Comparison of ENCODE assay signal across 8 cellular contexts in the genomic region with DNA sequence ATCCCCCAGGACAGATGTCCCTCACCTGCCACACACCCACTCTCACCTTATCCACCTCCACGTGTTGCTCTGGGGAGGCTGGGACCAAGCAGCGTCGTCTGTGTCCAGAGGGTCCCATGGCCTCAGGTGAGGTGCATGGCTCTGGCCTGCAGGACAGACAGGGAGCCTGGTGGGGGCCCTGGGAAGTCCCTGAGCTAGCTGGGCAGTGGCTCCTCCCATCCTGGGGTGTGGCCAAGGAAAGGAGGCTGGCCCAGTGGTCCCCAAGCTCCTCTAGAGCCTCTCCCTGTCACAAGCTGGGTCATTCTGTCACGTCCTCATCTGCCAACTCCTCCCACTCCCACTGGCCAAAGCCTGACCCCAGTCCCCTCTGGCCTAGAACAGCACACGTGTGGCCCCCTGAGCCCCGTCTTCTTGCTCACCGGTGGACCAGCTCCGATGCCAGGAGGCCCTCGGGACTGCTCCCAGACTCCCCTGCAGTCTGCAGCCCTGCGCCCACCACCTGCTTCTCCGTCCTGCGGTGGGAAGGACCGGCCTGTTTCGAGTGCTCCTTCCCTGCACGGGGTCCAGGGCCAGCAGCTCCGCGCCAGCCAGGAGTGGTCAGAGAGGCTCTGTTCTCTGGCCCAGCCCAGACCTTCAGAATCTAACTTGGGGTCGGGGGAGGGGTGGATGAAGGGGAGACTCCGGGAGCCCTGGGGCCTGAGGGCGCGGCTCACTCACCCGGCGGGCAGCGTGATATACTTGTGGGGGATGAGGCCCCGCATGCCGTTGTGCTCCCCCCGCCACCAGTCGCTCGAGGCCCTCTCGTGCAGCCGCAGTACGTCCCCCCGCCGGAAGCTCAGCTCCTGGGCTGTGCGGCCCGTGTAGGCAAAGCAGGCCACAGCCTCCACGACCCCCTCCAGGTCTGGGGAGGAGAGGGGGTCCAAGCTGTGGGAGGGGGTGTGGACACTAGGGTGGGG. TPM values are rescaled to one million over a fixed set of nuclear protein-coding genes. Genes with fewer than 3 reads are reported as not detected.
DNase-seq lines count a peak whose midpoint lies in the region; ATAC-seq and TF ChIP-seq lines count a peak whose summit lies in the region.
"Had no signal": no experiment of that assay in that cellular context is flagged by ENCODE, and none has a peak within 500 bp of the region (broad histone marks: within the 10 kb centered on the region; RNA-seq: fewer than 3 reads in every experiment).

No MANE protein-coding gene starts in this region.

- DNase-seq in activated CD4-positive, alpha-beta T cell treated with anti-CD3 and anti-CD28 coated beads, Interleukin-2, amount 50 U/mL, for 48 hours, result peak; percentile 29
- no peak for DNase-seq in activated CD4-positive, alpha-beta T cell treated with anti-CD3 and anti-CD28 coated beads, Interleukin-2, amount 10 ng/mL, durations not matched to agents 7 days and 5 days
- DNase-seq in NCI-H82 (lab: John Stamatoyannopoulos, UW) (peak; percentile 70), nephron progenitor cell (peak; percentile 68), pons (ENCODE audit: low spot score) (no peak)
- DNase-seq: gastrocnemius medialis, mammary epithelial cell had no signal

- POLR2A ChIA-PET in activated CD4-positive, alpha-beta T cell treated with anti-CD3 and anti-CD28 coated beads, Interleukin-2, amount 10 ng/mL, durations not matched to agents 7 days and 5 days (lab: Charles Lee), result no interaction called here

- H3K27me3 Mint-ChIP-seq in activated CD4-positive, alpha-beta T cell treated with anti-CD3 and anti-CD28 coated beads, Interleukin-2, amount 10 ng/mL, durations not matched to agents 7 days and 5 days, result no peaks in the 10 kb centered on the region
- H3K27me3 Mint-ChIP-seq in nephron progenitor cell (ENCODE audit: low read depth, poor library complexity), result no peaks in the 10 kb centered on the region

- no peak overlapping the region for H3K4me3 Mint-ChIP-seq in activated CD4-positive, alpha-beta T cell treated with anti-CD3 and anti-CD28 coated beads, Interleukin-2, amount 10 ng/mL, durations not matched to agents 7 days and 5 days
- no peak overlapping the region for H3K4me3 Mint-ChIP-seq in nephron progenitor cell

- H3K4me1 Mint-ChIP-seq in activated CD4-positive, alpha-beta T cell treated with anti-CD3 and anti-CD28 coated beads, Interleukin-2, amount 10 ng/mL, durations not matched to agents 7 days and 5 days, result peaks cover 9% of the 10 kb centered on the region
- H3K4me1 Mint-ChIP-seq in nephron progenitor cell, result peaks cover 12% of the 10 kb centered on the region

- peaks cover 9% of the 10 kb centered on the region for H3K36me3 Mint-ChIP-seq in activated CD4-positive, alpha-beta T cell treated with anti-CD3 and anti-CD28 coated beads, Interleukin-2, amount 10 ng/mL, durations not matched to agents 7 days and 5 days (ENCODE audit: low read depth)
- no peaks in the 10 kb centered on the region for H3K36me3 Mint-ChIP-seq in nephron progenitor cell (ENCODE audit: low read depth)

- H3K9me3 Mint-ChIP-seq in activated CD4-positive, alpha-beta T cell treated with anti-CD3 and anti-CD28 coated beads, Interleukin-2, amount 10 ng/mL, durations not matched to agents 7 days and 5 days, result no peaks in the 10 kb centered on the region
- peaks cover 37% of the 10 kb centered on the region for H3K9me3 Mint-ChIP-seq in nephron progenitor cell

- no peak for TF ChIP-seq CTCF in nephron progenitor cell (IDR thresholded peaks at IDR 0.05)

- CTCF ChIA-PET in activated CD4-positive, alpha-beta T cell treated with anti-CD3 and anti-CD28 coated beads, Interleukin-2, amount 10 ng/mL, durations not matched to agents 7 days and 5 days (lab: Charles Lee), result interaction anchor here (0.7 to 5.4 kb wide), 2 partner anchors 15 to 214 kb away, joined by 3 to 44 read pairs; a partner anchor contains a TSS

- no peak overlapping the region for H3K27ac Mint-ChIP-seq in activated CD4-positive, alpha-beta T cell treated with anti-CD3 and anti-CD28 coated beads, Interleukin-2, amount 10 ng/mL, durations not matched to agents 7 days and 5 days
- H3K27ac Mint-ChIP-seq in nephron progenitor cell, result no peak overlapping the region

- ATAC-seq in HG03095 (IDR thresholded peaks at IDR 0.05; ENCODE audit: unreplicated experiment), result no peak
- ATAC-seq: gastrocnemius medialis had no signal

RNA-seq across cellular contexts. Expression of a gene that starts 4.8 kb away (rescaled TPM):
- not detected for total RNA-seq in activated CD4-positive, alpha-beta T cell treated with anti-CD3 and anti-CD28 coated beads, Interleukin-2, amount 10 ng/mL, durations not matched to agents 7 days and 5 days
- total RNA-seq: mammary epithelial cell had no signal

RNA-seq across cellular contexts. Expression of a gene that starts 16.8 kb away (rescaled TPM):
- total RNA-seq in activated CD4-positive, alpha-beta T cell treated with anti-CD3 and anti-CD28 coated beads, Interleukin-2, amount 10 ng/mL, durations not matched to agents 7 days and 5 days, result 100 to 1,000 TPM; 303 to 334 TPM

RNA-seq across cellular contexts. Expression of a gene that starts 23.3 kb away (rescaled TPM):
- 1 to 10 TPM; 1.9 to 2.1 TPM for total RNA-seq in activated CD4-positive, alpha-beta T cell treated with anti-CD3 and anti-CD28 coated beads, Interleukin-2, amount 10 ng/mL, durations not matched to agents 7 days and 5 days

RNA-seq across cellular contexts. Expression of a gene that starts 25.5 kb away (rescaled TPM):
- 10 to 100 TPM; 72.9 to 83.2 TPM for total RNA-seq in activated CD4-positive, alpha-beta T cell treated with anti-CD3 and anti-CD28 coated beads, Interleukin-2, amount 10 ng/mL, durations not matched to agents 7 days and 5 days

RNA-seq across cellular contexts. Expression of a gene that starts 35.1 kb away (rescaled TPM):
- 10 to 100 TPM; 14.2 to 16.5 TPM for total RNA-seq in activated CD4-positive, alpha-beta T cell treated with anti-CD3 and anti-CD28 coated beads, Interleukin-2, amount 10 ng/mL, durations not matched to agents 7 days and 5 days
- total RNA-seq: mammary epithelial cell had no signal

Comparison
In these comparisons a context has a peak if more than half of its experiments do, and no peak if none do; other contexts are left out.
1. DNase-seq: peak in activated CD4-positive, alpha-beta T cell treated with anti-CD3 and anti-CD28 coated beads, Interleukin-2, amount 50 U/mL, for 48 hours (2 of 2), NCI-H82 (single experiment) and nephron progenitor cell (single experiment); none in activated CD4-positive, alpha-beta T cell treated with anti-CD3 and anti-CD28 coated beads, Interleukin-2, amount 10 ng/mL, durations not matched to agents 7 days and 5 days (single experiment) and pons (single experiment).